In the genomic region with DNA sequence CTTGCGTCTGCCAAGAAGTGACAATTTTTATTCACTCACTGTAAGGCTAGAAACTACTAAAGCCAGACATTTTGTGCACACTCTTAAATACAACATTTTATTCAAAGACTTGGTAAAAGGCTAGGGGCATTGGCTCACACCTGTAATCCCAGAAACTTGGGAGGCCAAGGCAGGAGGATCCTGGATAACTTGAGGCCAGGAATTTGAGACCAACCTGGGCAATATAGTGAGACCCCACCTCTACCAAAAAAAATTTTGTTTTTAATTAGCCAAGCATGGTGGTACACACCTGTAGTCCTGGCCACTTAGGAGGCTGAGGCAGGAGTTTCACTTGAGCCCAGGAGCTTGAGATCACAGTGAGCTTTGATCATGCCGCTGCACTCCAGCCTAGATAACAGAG, we compare ENCODE assay signal across 22 cellular contexts. TPM values are rescaled to one million over a fixed set of nuclear protein-coding genes. Genes with fewer than 3 reads are reported as not detected.
DNase-seq lines count a peak whose midpoint lies in the region; ATAC-seq, FAIRE-seq and TF ChIP-seq lines count a peak whose summit lies in the region.
"Had no signal": no experiment of that assay in that cellular context is flagged by ENCODE, and none has a peak within 500 bp of the region (broad histone marks: within the 10 kb centered on the region; RNA-seq: fewer than 3 reads in every experiment).

No MANE protein-coding gene starts in this region.

- no peak for ATAC-seq in WTC11

- no peak overlapping the region for H2AFZ ChIP-seq in H1 (ENCODE audit: low read length)

- H3K4me1 Mint-ChIP-seq in WTC11, result no peaks in the 10 kb centered on the region
- H3K4me1 Mint-ChIP-seq in activated CD4-positive, alpha-beta memory T cell treated with anti-CD3 and anti-CD28 coated beads, Interleukin-2, amount 10 ng/mL, durations not matched to agents 7 days and 5 days, result no peaks in the 10 kb centered on the region
- H3K4me1 Mint-ChIP-seq: CD14-positive monocyte; CD4-positive, CD25-positive, alpha-beta regulatory T cell; CD8-positive, alpha-beta memory T cell had no signal

- no peak for DNase-seq in WTC11 (ENCODE audit: low spot score)
- DNase-seq in H1 (ENCODE audit: low read depth in 1 of 2, low spot score in 2 of 2), result no peak
- no peak for DNase-seq in activated CD4-positive, alpha-beta memory T cell treated with anti-CD3 and anti-CD28 coated beads, Interleukin-2, amount 10 ng/mL, durations not matched to agents 7 days and 5 days
- no peak for DNase-seq in DMS79 treated with DMSO at 0.1 percent for 48 hours (lab: John Stamatoyannopoulos, UW)
- DNase-seq: 8988T; ACHN; BE2C; C1 segment of cervical spinal cord; CD4-positive, alpha-beta memory T cell; CD4-positive, CD25-positive, alpha-beta regulatory T cell; CD8-positive, alpha-beta memory T cell; COR-L47; DMS 273 treated with DMSO at 0.1 percent for 48 hours; DMS153; DMS53; DMS79; GF-D8 had no signal

- H3K9ac ChIP-seq in H1 (replicated peaks in 1 of 4; ENCODE audit: extremely low read depth in 1 of 4, low read depth in 3 of 4, low read length in 3 of 4), result no peak overlapping the region
- H3K9ac ChIP-seq: BLaER1 had no signal

- POLR2A ChIA-PET in HEK293 (lab: Yijun Ruan, JAX) (interaction anchor here (0.7 kb wide), 2 partner anchors 11 to 15 kb away, joined by 3 read pairs; partner anchors contain the start of gene SENP6), WTC11 (lab: Charles Lee) (no interaction called here), H1 (lab: Charles Lee; ENCODE audit: partially characterized antibody) (interaction anchor here (1.3 kb wide), 1 partner anchor 12 kb away, joined by 6 read pairs; the partner anchor contains the start of gene SENP6)
- POLR2A ChIA-PET in activated CD4-positive, alpha-beta memory T cell treated with anti-CD3 and anti-CD28 coated beads, Interleukin-2, amount 10 ng/mL, durations not matched to agents 7 days and 5 days (lab: Charles Lee), result interaction anchor here (0.7 to 1.4 kb wide), 2 partner anchors 12 to 13 kb away, joined by 3 to 4 read pairs; partner anchors contain the start of gene SENP6

- H3K4me2 ChIP-seq in H1 (ENCODE audit: insufficient read depth in 1 of 2, low read depth in 2 of 2, low read length in 2 of 2), result no peak overlapping the region
- H3K4me2 ChIP-seq: BLaER1 had no signal

- H3K79me2 ChIP-seq in H1 (ENCODE audit: control insufficient read depth in 1 of 2, insufficient read depth in 2 of 2, low read length in 2 of 2), result no peaks in the 10 kb centered on the region

- CTCF ChIA-PET in HEK293 (lab: Yijun Ruan, JAX), result interaction anchor here (1.1 kb wide), 1 partner anchor 27 kb away, joined by 3 read pairs; no protein-coding TSS in a partner anchor
- CTCF ChIA-PET in WTC11 (lab: Charles Lee), result no interaction called here
- CTCF ChIA-PET in H1 (lab: Charles Lee; ENCODE audit: partially characterized antibody), result interaction anchor here (0.6 kb wide), 1 partner anchor 28 kb away, joined by 3 read pairs; no protein-coding TSS in a partner anchor
- CTCF ChIA-PET in activated CD4-positive, alpha-beta memory T cell treated with anti-CD3 and anti-CD28 coated beads, Interleukin-2, amount 10 ng/mL, durations not matched to agents 7 days and 5 days (lab: Charles Lee), result no interaction called here

- H2BK5ac ChIP-seq in H1 (ENCODE audit: low read depth, low read length), result no peak overlapping the region

- no peak overlapping the region for H3K4me3 ChIP-seq in HEK293 (ENCODE audit: low read depth, low read length)
- no peak overlapping the region for H3K4me3 ChIP-seq in H1 (ENCODE audit: extremely low read depth in 1 of 4, insufficient read depth in 2 of 4, low read depth in 3 of 4, low read length in 4 of 4)
- H3K4me3 ChIP-seq: BLaER1 had no signal

- no peak overlapping the region for H2BK20ac ChIP-seq in H1 (ENCODE audit: low read length)

- no peak for TF ChIP-seq RAD21 in H1 (IDR thresholded peaks at IDR 0.05 in 1 of 2, conservative IDR thresholded peaks at IDR 0.05 in 1 of 2; ENCODE audit: low read depth in 2 of 2, low read length in 2 of 2)

- H4K5ac ChIP-seq in H1 (ENCODE audit: insufficient read length, low read depth, low read length), result no peak overlapping the region

- H3K36me3 ChIP-seq in HEK293 (ENCODE audit: control insufficient read depth in 2 of 2, insufficient read depth in 1 of 2, low read length in 2 of 2), result no peaks in the 10 kb centered on the region
- H3K36me3 ChIP-seq in H1 (ENCODE audit: control insufficient read depth in 2 of 4, insufficient read depth in 4 of 4, low read length in 3 of 4), result no peaks in the 10 kb centered on the region
- H3K36me3 ChIP-seq: BE2C, BLaER1 had no signal

- H3K9me3 Mint-ChIP-seq in WTC11, result no peaks in the 10 kb centered on the region
- H3K9me3 Mint-ChIP-seq in activated CD4-positive, alpha-beta memory T cell treated with anti-CD3 and anti-CD28 coated beads, Interleukin-2, amount 10 ng/mL, durations not matched to agents 7 days and 5 days, result no peaks in the 10 kb centered on the region
- H3K9me3 Mint-ChIP-seq: CD14-positive monocyte; CD4-positive, alpha-beta memory T cell; CD8-positive, alpha-beta memory T cell had no signal

- no peak overlapping the region for H3K14ac ChIP-seq in H1 (ENCODE audit: insufficient read length)

- no peaks in the 10 kb centered on the region for H3K4me1 ChIP-seq in HEK293 (ENCODE audit: control insufficient read depth, insufficient read depth, low read length)
- no peaks in the 10 kb centered on the region for H3K4me1 ChIP-seq in H1 (replicated peaks in 1 of 4; ENCODE audit: control insufficient read depth in 3 of 4, insufficient read depth in 4 of 4, low read length in 3 of 4)
- H3K4me1 ChIP-seq: BE2C, BLaER1 had no signal

- H3K23me2 ChIP-seq in H1 (ENCODE audit: low read depth, low read length), result no peaks in the 10 kb centered on the region

- H3K23ac ChIP-seq in H1 (ENCODE audit: insufficient read length), result no peak overlapping the region

- H4K91ac ChIP-seq in H1 (replicated peaks; ENCODE audit: insufficient read length, low read length), result no peak overlapping the region

- no peak overlapping the region for H2BK120ac ChIP-seq in H1 (replicated peaks; ENCODE audit: low read depth, low read length)

- H3K27me3 Mint-ChIP-seq in WTC11 (ENCODE audit: low read depth), result no peaks in the 10 kb centered on the region
- H3K27me3 Mint-ChIP-seq in activated CD4-positive, alpha-beta memory T cell treated with anti-CD3 and anti-CD28 coated beads, Interleukin-2, amount 10 ng/mL, durations not matched to agents 7 days and 5 days, result no peaks in the 10 kb centered on the region
- H3K27me3 Mint-ChIP-seq: CD4-positive, alpha-beta memory T cell had no signal

- TF ChIP-seq CTCF in HEK293 (tag by site-specific recombination; IDR thresholded peaks at IDR 0.05) (no peak), WTC11 (IDR thresholded peaks at IDR 0.05) (no peak), H1 (IDR thresholded peaks at IDR 0.05; ENCODE audit: control extremely low read depth in 1 of 3, insufficient read depth in 1 of 3, low read depth in 1 of 3, low read length in 3 of 3) (no peak)

- H3K4me3 Mint-ChIP-seq in WTC11, result no peak overlapping the region
- H3K4me3 Mint-ChIP-seq in activated CD4-positive, alpha-beta memory T cell treated with anti-CD3 and anti-CD28 coated beads, Interleukin-2, amount 10 ng/mL, durations not matched to agents 7 days and 5 days, result no peak overlapping the region
- H3K4me3 Mint-ChIP-seq: CD14-positive monocyte; CD4-positive, alpha-beta memory T cell; CD4-positive, CD25-positive, alpha-beta regulatory T cell; CD8-positive, alpha-beta memory T cell had no signal

- TF ChIP-seq EP300 in H1 (IDR thresholded peaks at IDR 0.05; ENCODE audit: borderline replicate concordance in 1 of 2, low read depth in 2 of 2, low read length in 2 of 2), result no peak

- no peaks in the 10 kb centered on the region for H3K36me3 Mint-ChIP-seq in WTC11
- H3K36me3 Mint-ChIP-seq in activated CD4-positive, alpha-beta memory T cell treated with anti-CD3 and anti-CD28 coated beads, Interleukin-2, amount 10 ng/mL, durations not matched to agents 7 days and 5 days (ENCODE audit: low read depth), result no peaks in the 10 kb centered on the region
- H3K36me3 Mint-ChIP-seq: CD14-positive monocyte; CD4-positive, alpha-beta memory T cell; CD4-positive, CD25-positive, alpha-beta regulatory T cell; CD8-positive, alpha-beta memory T cell had no signal

- 90% methylated on average over 2 of the region's 2 CpGs; no CpG with 5 or more reads in 1 of the 2 experiments for WGBS in H1 (ENCODE audit: extremely low coverage in 1 of 2, insufficient coverage in 1 of 2, insufficient read length in 1 of 2, insufficient replicate concordance in 2 of 2, low coverage in 1 of 2, low lambda C conversion rate in 2 of 2, missing lambda C conversion rate in 1 of 2), 2 experiments

- no peaks in the 10 kb centered on the region for H4K20me1 ChIP-seq in H1 (replicated peaks in 1 of 2; ENCODE audit: control insufficient read depth in 1 of 2, insufficient read depth in 2 of 2, low read length in 2 of 2)
- H4K20me1 ChIP-seq: BLaER1 had no signal

- no peak for TF ChIP-seq POLR2A in H1 (IDR thresholded peaks at IDR 0.05; ENCODE audit: control extremely low read depth in 1 of 2, low read depth in 2 of 2, low read length in 2 of 2)

- H3K4ac ChIP-seq in H1 (replicated peaks; ENCODE audit: insufficient read length, low read depth, low read length), result no peak overlapping the region

- H3K9me3 ChIP-seq in HEK293 (ENCODE audit: control insufficient read depth, insufficient read depth, low read depth, low read length) (no peaks in the 10 kb centered on the region), H1 (ENCODE audit: insufficient read depth in 2 of 2, low read depth in 1 of 2, low read length in 1 of 2) (no peaks in the 10 kb centered on the region)
- H3K9me3 ChIP-seq: BE2C, BLaER1 had no signal

- H3K18ac ChIP-seq in H1 (ENCODE audit: extremely low read depth, low read length), result no peak overlapping the region

- H2BK12ac ChIP-seq in H1 (ENCODE audit: low read depth, low read length), result no peak overlapping the region

- no peak for FAIRE-seq in H1 (lab: Jason Lieb, UNC)
- FAIRE-seq: GM12891, GM19239 had no signal

- no peak overlapping the region for H3K27ac ChIP-seq in HEK293 (ENCODE audit: extremely low read depth, low read depth, low read length)
- H3K27ac ChIP-seq in H1 (ENCODE audit: low read depth, low read length), result no peak overlapping the region
- H3K27ac ChIP-seq: BLaER1 had no signal

- H2AK5ac ChIP-seq in H1 (ENCODE audit: low read depth, low read length), result no peak overlapping the region

- H4K8ac ChIP-seq in H1 (ENCODE audit: extremely low read depth, insufficient read depth, low read length), result no peak overlapping the region

- H2BK15ac ChIP-seq in H1 (ENCODE audit: low read length), result no peak overlapping the region

- no peak overlapping the region for H3K56ac ChIP-seq in H1 (replicated peaks; ENCODE audit: insufficient read length, low read depth, low read length)

- no peaks in the 10 kb centered on the region for H3K27me3 ChIP-seq in H1 (replicated peaks in 1 of 4; ENCODE audit: control insufficient read depth in 3 of 4, extremely low read depth in 1 of 4, insufficient read depth in 3 of 4, low read length in 3 of 4)
- H3K27me3 ChIP-seq: BE2C, BLaER1 had no signal

- no peaks in the 10 kb centered on the region for H3K79me1 ChIP-seq in H1 (ENCODE audit: low read depth, low read length)

- H3K27ac Mint-ChIP-seq in WTC11, result no peak overlapping the region
- no peak overlapping the region for H3K27ac Mint-ChIP-seq in activated CD4-positive, alpha-beta memory T cell treated with anti-CD3 and anti-CD28 coated beads, Interleukin-2, amount 10 ng/mL, durations not matched to agents 7 days and 5 days
- H3K27ac Mint-ChIP-seq: CD14-positive monocyte; CD4-positive, alpha-beta memory T cell; CD4-positive, CD25-positive, alpha-beta regulatory T cell had no signal

RNA-seq across cellular contexts. Expression of gene SENP6, which starts 11.3 kb away (rescaled TPM):
- 90.9 to 100 TPM (median 99.4 TPM) in 3 replicates for total RNA-seq in WTC11 (2021)
- total RNA-seq in H1 (2021; fragmentation: NEBNext Ultra II Directional; extraction: Animal tissue kit (Norgen Biotek cat#: 25700)), result 94.7 and 103 TPM in 2 replicates
- polyA plus RNA-seq in H1 (2011; rRNA removed), result 10.8 and 13.8 TPM in 2 replicates
- polyA plus RNA-seq in H1 (2011; cell fraction: cytosol; rRNA removed), result 29.0 TPM
- polyA plus RNA-seq in H1 (2011; cell fraction: nucleus; rRNA removed), result 22.2 TPM
- polyA plus RNA-seq in H1 (2012, experiment 1 of 2), result 27.1 to 55.9 TPM (median 32.5 TPM) in 4 replicates
- polyA plus RNA-seq in H1 (2012, experiment 2 of 2), result 2.4 TPM
- 66.5 TPM for polyA plus RNA-seq in H1 (2013, experiment 1 of 2)
- polyA plus RNA-seq in H1 (2013, experiment 2 of 2), result 61.4 TPM
- 20.1 and 30.2 TPM in 2 replicates for polyA minus RNA-seq in H1 (2011; rRNA and poly(A)+ RNA removed)
- polyA minus RNA-seq in H1 (2011; cell fraction: cytosol; rRNA and poly(A)+ RNA removed), result 35.5 TPM
- 117 TPM for polyA minus RNA-seq in H1 (2011; cell fraction: nucleus; rRNA and poly(A)+ RNA removed)
- total RNA-seq in activated CD4-positive, alpha-beta memory T cell treated with anti-CD3 and anti-CD28 coated beads, Interleukin-2, amount 10 ng/mL, durations not matched to agents 7 days and 5 days, result 10 to 100 TPM; 58.6 to 59.2 TPM

Comparison
In these comparisons a context has a peak if more than half of its experiments do, and no peak if none do; other contexts are left out.
1. CTCF ChIA-PET loops: an anchor here in HEK293 (1.1 kb wide) and H1 (0.6 kb wide); none called in WTC11 and activated CD4-positive, alpha-beta memory T cell treated with anti-CD3 and anti-CD28 coated beads, Interleukin-2, amount 10 ng/mL, durations not matched to agents 7 days and 5 days.
2. Of the 8 proteins assayed by ChIP-seq in both HEK293 and WTC11: peak only in HEK293: none; only in WTC11: none; in both: ZNF121; in neither: 7.